In genomic region chr18:9608728-9609127, GRCh38 we compare ENCODE assay signal across 17 cellular contexts. TPM values are rescaled to one million over a fixed set of nuclear protein-coding genes. Genes with fewer than 3 reads are reported as not detected.
DNase-seq lines count a peak whose midpoint lies in the region; TF ChIP-seq lines count a peak whose summit lies in the region.
"Had no signal": no experiment of that assay in that cellular context is flagged by ENCODE, and none has a peak within 500 bp of the region (broad histone marks: within the 10 kb centered on the region; RNA-seq: fewer than 3 reads in every experiment).

No MANE protein-coding gene starts in this region.

- no peaks in the 10 kb centered on the region for H3K27me3 Mint-ChIP-seq in CD8-positive, alpha-beta memory T cell
- no peaks in the 10 kb centered on the region for H3K27me3 Mint-ChIP-seq in mesothelial cell of epicardium (ENCODE audit: low read depth)
- H3K27me3 Mint-ChIP-seq: activated CD4-positive, alpha-beta memory T cell treated with anti-CD3 and anti-CD28 coated beads for 36 hours; activated T-cell treated with anti-CD3 and anti-CD28 coated beads, Interleukin-2, amount 50 U/mL, for 24 hours; naive thymus-derived CD4-positive, alpha-beta T cell had no signal

- H3K9ac ChIP-seq in endocrine pancreas (ENCODE audit: control insufficient read depth, insufficient read depth, low read length) = peak overlapping the region; percentile 26

- no peak for TF ChIP-seq EP300 in tibial nerve (IDR thresholded peaks at IDR 0.05)

- TF ChIP-seq POLR2A in tibial nerve (IDR thresholded peaks at IDR 0.05) = no peak

- peaks cover 3% of the 10 kb centered on the region for H3K36me3 ChIP-seq in CD8-positive, alpha-beta memory T cell (ENCODE audit: insufficient read depth, low read length)
- H3K36me3 ChIP-seq in endocrine pancreas (ENCODE audit: control insufficient read depth, insufficient read depth, low read length) (no peaks in the 10 kb centered on the region), tibial nerve (peaks cover 0 to 8% (median 0%) of the 10 kb centered on the region in 3 donors)
- H3K36me3 ChIP-seq: cardiac muscle cell had no signal

- no peaks in the 10 kb centered on the region for H3K9me3 Mint-ChIP-seq in CD8-positive, alpha-beta memory T cell
- H3K9me3 Mint-ChIP-seq in mesothelial cell of epicardium = no peaks in the 10 kb centered on the region
- H3K9me3 Mint-ChIP-seq: activated CD4-positive, alpha-beta memory T cell treated with anti-CD3 and anti-CD28 coated beads for 36 hours; activated T-cell treated with anti-CD3 and anti-CD28 coated beads, Interleukin-2, amount 50 U/mL, for 24 hours; naive thymus-derived CD4-positive, alpha-beta T cell had no signal

- no peak for DNase-seq in CD8-positive, alpha-beta memory T cell
- DNase-seq in LNCaP clone FGC (ENCODE audit: low read depth) = peak; percentile 41
- no peak for DNase-seq in mesothelial cell of epicardium (ENCODE audit: low spot score in 2 of 2, unreplicated experiment in 2 of 2)
- DNase-seq in NCI-H1092 (lab: John Stamatoyannopoulos, UW) = no peak
- DNase-seq in G401 (ENCODE audit: low spot score) = no peak
- DNase-seq in tibial nerve (ENCODE audit: low spot score in 2 of 2) = no peak
- DNase-seq in retina = no peak
- DNase-seq: activated CD4-positive, alpha-beta memory T cell treated with anti-CD3 and anti-CD28 coated beads for 36 hours; activated T-cell treated with anti-CD3 and anti-CD28 coated beads, Interleukin-2, amount 50 U/mL, for 24 hours; effector CD8-positive, alpha-beta T cell; left ventricle myocardium superior; MM.1S; naive thymus-derived CD4-positive, alpha-beta T cell; NCI-H2081 treated with DMSO at 0.1 percent for 48 hours had no signal

- peaks cover 57 to 73% (median 57%) of the 10 kb centered on the region in 3 donors for H3K4me1 Mint-ChIP-seq in CD8-positive, alpha-beta memory T cell
- H3K4me1 Mint-ChIP-seq in mesothelial cell of epicardium = peaks cover 37% of the 10 kb centered on the region

- H3K4me1 ChIP-seq in CD8-positive, alpha-beta memory T cell (ENCODE audit: insufficient read depth, low read length) = peaks cover 10% of the 10 kb centered on the region
- peaks cover 27% of the 10 kb centered on the region for H3K4me1 ChIP-seq in endocrine pancreas (ENCODE audit: control insufficient read depth, insufficient read depth, low read length)
- peaks cover 3 to 54% (median 13%) of the 10 kb centered on the region in 4 donors for H3K4me1 ChIP-seq in tibial nerve

- H3K9me3 ChIP-seq in CD8-positive, alpha-beta memory T cell (ENCODE audit: low read length) = no peaks in the 10 kb centered on the region
- no peaks in the 10 kb centered on the region for H3K9me3 ChIP-seq in endocrine pancreas (ENCODE audit: control insufficient read depth, low read length)
- H3K9me3 ChIP-seq in tibial nerve = no peaks in the 10 kb centered on the region

- no peak for TF ChIP-seq CTCF in LNCaP clone FGC (IDR thresholded peaks at IDR 0.05; ENCODE audit: control insufficient read depth, extremely low read depth, insufficient read depth)
- TF ChIP-seq CTCF in mesothelial cell of epicardium (IDR thresholded peaks at IDR 0.05; ENCODE audit: unreplicated experiment) = no peak
- no peak for TF ChIP-seq CTCF in tibial nerve (IDR thresholded peaks at IDR 0.05)

- H3K36me3 Mint-ChIP-seq in CD8-positive, alpha-beta memory T cell = peaks cover 0 to 18% (median 6%) of the 10 kb centered on the region in 3 donors
- H3K36me3 Mint-ChIP-seq in mesothelial cell of epicardium = peaks cover 12% of the 10 kb centered on the region

- POLR2A ChIA-PET in CD8-positive, alpha-beta memory T cell (lab: Charles Lee) = no interaction called here

- no peak overlapping the region for H3K4me3 ChIP-seq in CD8-positive, alpha-beta memory T cell (ENCODE audit: low read length)
- peak overlapping the region; percentile 16; the same call in 1 of the 2 replicates for H3K4me3 ChIP-seq in LNCaP clone FGC (ENCODE audit: low read depth, low read length)
- H3K4me3 ChIP-seq in endocrine pancreas (ENCODE audit: control insufficient read depth, insufficient read depth, low read length) = no peak overlapping the region
- H3K4me3 ChIP-seq in tibial nerve = no peak overlapping the region
- H3K4me3 ChIP-seq: cardiac muscle cell had no signal

- H3K27me3 ChIP-seq in CD8-positive, alpha-beta memory T cell (ENCODE audit: insufficient read depth, low read length, poor library complexity, severe bottlenecking) = no peaks in the 10 kb centered on the region
- H3K27me3 ChIP-seq in endocrine pancreas (ENCODE audit: control insufficient read depth, insufficient read depth, low read length) = no peaks in the 10 kb centered on the region
- H3K27me3 ChIP-seq in tibial nerve = no peaks in the 10 kb centered on the region
- H3K27me3 ChIP-seq: cardiac muscle cell had no signal

- 15 to 23% methylated on average over 1 of the region's 1 CpG for WGBS in tibial nerve, 2 donors

- CTCF ChIA-PET in CD8-positive, alpha-beta memory T cell (lab: Charles Lee) = no interaction called here

- H3K27ac Mint-ChIP-seq in CD8-positive, alpha-beta memory T cell = peak overlapping the region in 3 of 8 donors; percentile 35 to 61 (median 56)
- peak overlapping the region; percentile 67 for H3K27ac Mint-ChIP-seq in mesothelial cell of epicardium
- H3K27ac Mint-ChIP-seq: activated CD4-positive, alpha-beta memory T cell treated with anti-CD3 and anti-CD28 coated beads for 36 hours; activated T-cell treated with anti-CD3 and anti-CD28 coated beads, Interleukin-2, amount 50 U/mL, for 24 hours had no signal

- in situ Hi-C loops in G401 (cut with HindIII; ENCODE audit: low sequenced_read_pairs) = no loop called here

- H3K27ac ChIP-seq in CD8-positive, alpha-beta memory T cell (ENCODE audit: low read depth, low read length) = peak overlapping the region; percentile 18
- no peak overlapping the region for H3K27ac ChIP-seq in tibial nerve
- H3K27ac ChIP-seq: cardiac muscle cell, RWPE1 had no signal

- peak overlapping the region in 2 of 7 donors; percentile 13 to 14 for H3K4me3 Mint-ChIP-seq in CD8-positive, alpha-beta memory T cell
- H3K4me3 Mint-ChIP-seq in mesothelial cell of epicardium = no peak overlapping the region
- H3K4me3 Mint-ChIP-seq: activated CD4-positive, alpha-beta memory T cell treated with anti-CD3 and anti-CD28 coated beads for 36 hours; activated T-cell treated with anti-CD3 and anti-CD28 coated beads, Interleukin-2, amount 50 U/mL, for 24 hours; naive thymus-derived CD4-positive, alpha-beta T cell had no signal

RNA-seq across cellular contexts. Expression of gene PPP4R1, which starts 5.6 kb away (rescaled TPM):
- 10 to 100 TPM; 58.4 to 59.9 TPM for total RNA-seq in CD8-positive, alpha-beta memory T cell
- polyA plus RNA-seq in CD8-positive, alpha-beta memory T cell = 17.2 TPM
- 112 to 116 TPM (median 115 TPM) in 3 replicates for total RNA-seq in mesothelial cell of epicardium
- total RNA-seq in G401 (2014; rRNA removed; shearing (Covaris generic)) = 70.9 and 74.5 TPM in 2 replicates
- total RNA-seq in tibial nerve = 100 to 1,000 TPM in 3 of 4 donors, 10 to 100 TPM in 1; 97.7 to 124 (median 102) TPM
